ENCODE assay signal across 26 cellular contexts in the genomic region with DNA sequence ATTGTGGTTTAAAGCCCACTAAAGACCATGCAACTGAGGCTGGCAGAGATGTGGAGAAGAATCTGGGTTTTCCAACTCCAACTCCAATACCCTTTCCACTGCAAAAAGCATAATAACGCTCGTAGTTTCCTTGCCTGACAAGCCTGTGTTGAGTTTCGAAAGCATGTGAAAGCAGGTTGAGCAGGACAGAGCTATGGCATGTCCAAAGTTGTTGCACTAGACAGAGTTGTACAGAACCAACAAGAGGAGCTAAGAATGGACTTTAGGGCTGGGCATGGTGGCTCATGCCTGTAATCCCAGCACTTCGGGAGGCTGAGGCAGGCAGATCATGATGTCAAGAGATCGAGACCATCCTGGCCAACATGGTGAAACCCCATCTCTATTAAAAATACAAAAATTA.
"Had no signal": no experiment of that assay in that cellular context is flagged by ENCODE, and none has a peak within 500 bp of the region (broad histone marks: within the 10 kb centered on the region; RNA-seq: fewer than 3 reads in every experiment).

No MANE protein-coding gene starts in this region.

- DNase-seq: colonic mucosa; cortex of kidney; dermis blood vessel endothelial cell; dorsolateral prefrontal cortex; effector CD4-positive, alpha-beta T cell; effector CD8-positive, alpha-beta T cell; effector memory CD4-positive, alpha-beta T cell; effector memory CD8-positive, alpha-beta T cell; endodermal cell; erythroblast; esophagus squamous epithelium; foreskin fibroblast; foreskin melanocyte; gastrocnemius medialis; glutamatergic neuron; head of caudate nucleus; heart right ventricle had no signal

- H3K27ac ChIP-seq: colonic mucosa, coronary artery, dorsolateral prefrontal cortex, epithelial cell of prostate, esophagus muscularis mucosa, esophagus squamous epithelium, foreskin keratinocyte, gastrocnemius medialis, gastroesophageal sphincter, heart right ventricle had no signal

- H3K36me3 ChIP-seq: colonic mucosa, esophagus muscularis mucosa, esophagus squamous epithelium, gastrocnemius medialis, gastroesophageal sphincter, heart right ventricle had no signal

- H3K4me1 ChIP-seq: colonic mucosa, esophagus muscularis mucosa, gastrocnemius medialis, gastroesophageal sphincter, heart right ventricle had no signal

- H3K9me3 ChIP-seq: colonic mucosa, esophagus muscularis mucosa, esophagus squamous epithelium, gastrocnemius medialis, gastroesophageal sphincter, heart right ventricle had no signal

- ATAC-seq: effector memory CD8-positive, alpha-beta T cell; foreskin keratinocyte; gastrocnemius medialis; gastroesophageal sphincter; heart right ventricle had no signal

- H3K27me3 ChIP-seq: colonic mucosa, esophagus squamous epithelium, foreskin keratinocyte, gastrocnemius medialis, gastroesophageal sphincter had no signal

- FAIRE-seq: colon, endometrium, endothelial cell of umbilical vein, frontal cortex had no signal

- H3K4me3 ChIP-seq: colonic mucosa, coronary artery, dorsolateral prefrontal cortex, esophagus muscularis mucosa, esophagus squamous epithelium, gastrocnemius medialis, gastroesophageal sphincter, heart right ventricle had no signal
